Comparison of ENCODE assay signal across 8 cellular contexts in genomic region chr3:62665627-62666433, GRCh38.
DNase-seq lines count a peak whose midpoint lies in the region; ATAC-seq and TF ChIP-seq lines count a peak whose summit lies in the region.

No MANE protein-coding gene starts in this region.

- TF ChIP-seq CTCF in Calu3 (IDR thresholded peaks at IDR 0.05; ENCODE audit: unreplicated experiment), result peak; percentile 59
- peak; percentile 84 for TF ChIP-seq CTCF in glutamatergic neuron (IDR thresholded peaks at IDR 0.05; ENCODE audit: partially characterized antibody, unreplicated experiment)
- TF ChIP-seq CTCF in progenitor cell of endocrine pancreas (IDR thresholded peaks at IDR 0.05; ENCODE audit: unreplicated experiment), result peak; percentile 84
- TF ChIP-seq CTCF in natural killer cell (IDR thresholded peaks at IDR 0.05), result no peak

- CTCF ChIA-PET in Calu3 (lab: Charles Lee), result interaction anchor here (0.6 to 1.2 kb wide), 5 partner anchors 208 to 565 kb away, joined by 3 to 10 read pairs (median 4); no protein-coding TSS in a partner anchor
- CTCF ChIA-PET in activated CD4-positive, alpha-beta memory T cell treated with anti-CD3 and anti-CD28 coated beads for 36 hours (lab: Charles Lee), result interaction anchor here (0.7 to 1.0 kb wide), 3 partner anchors 44 to 566 kb away, joined by 3 read pairs; no protein-coding TSS in a partner anchor

- BruUV-seq in Calu3 (replicated peaks; lab: Mats Ljungman, UMichigan), result no TSS peak

- H3K27ac Mint-ChIP-seq in Calu3 (ENCODE audit: unreplicated experiment) (no peak overlapping the region), glutamatergic neuron (ENCODE audit: unreplicated experiment) (peak overlapping the region; percentile 57), progenitor cell of endocrine pancreas (peak overlapping the region; percentile 59), natural killer cell (no peak overlapping the region)
- no peak overlapping the region for H3K27ac Mint-ChIP-seq in activated CD4-positive, alpha-beta memory T cell treated with anti-CD3 and anti-CD28 coated beads for 36 hours

- intact Hi-C loops in Calu3 (cut with micrococcal nuclease; ENCODE audit: unreplicated experiment), result loop anchor here (1.0 to 10.0 kb wide), 5 partner anchors 207 to 666 kb away; no protein-coding TSS in a partner anchor
- intact Hi-C loops in activated CD4-positive, alpha-beta memory T cell treated with anti-CD3 and anti-CD28 coated beads for 36 hours (cut with micrococcal nuclease), result loop anchor here (5.0 kb wide), 2 partner anchors 561 to 1151 kb away; partner anchors contain the start of gene C3orf49
- intact Hi-C loops in natural killer cell (cut with micrococcal nuclease), result no loop called here

- H3K27me3 Mint-ChIP-seq in Calu3 (ENCODE audit: unreplicated experiment) (peaks cover 70% of the 10 kb centered on the region), glutamatergic neuron (ENCODE audit: unreplicated experiment) (peaks cover 4% of the 10 kb centered on the region), progenitor cell of endocrine pancreas (no peaks in the 10 kb centered on the region), natural killer cell (ENCODE audit: low read depth in 2 of 2) (no peaks in the 10 kb centered on the region)
- H3K27me3 Mint-ChIP-seq in activated CD4-positive, alpha-beta memory T cell treated with anti-CD3 and anti-CD28 coated beads for 36 hours, result peaks cover 1% of the 10 kb centered on the region

- POLR2A ChIA-PET in activated CD4-positive, alpha-beta memory T cell treated with anti-CD3 and anti-CD28 coated beads for 36 hours (lab: Charles Lee), result no interaction called here

- H3K9me3 Mint-ChIP-seq in Calu3 (ENCODE audit: low read depth, unreplicated experiment) (no peaks in the 10 kb centered on the region), glutamatergic neuron (ENCODE audit: unreplicated experiment) (no peaks in the 10 kb centered on the region), progenitor cell of endocrine pancreas (ENCODE audit: low read depth) (no peaks in the 10 kb centered on the region), natural killer cell (peaks cover 2% of the 10 kb centered on the region in 2 donors)
- no peaks in the 10 kb centered on the region for H3K9me3 Mint-ChIP-seq in activated CD4-positive, alpha-beta memory T cell treated with anti-CD3 and anti-CD28 coated beads for 36 hours

- ATAC-seq in GM18858 (IDR thresholded peaks at IDR 0.05; ENCODE audit: unreplicated experiment) (peak; percentile 53), HG02884 (IDR thresholded peaks at IDR 0.05; ENCODE audit: unreplicated experiment) (peak; percentile 92), natural killer cell (no peak)

- no peak overlapping the region for H3K4me3 Mint-ChIP-seq in Calu3 (ENCODE audit: low read depth, unreplicated experiment)
- H3K4me3 Mint-ChIP-seq in activated CD4-positive, alpha-beta memory T cell treated with anti-CD3 and anti-CD28 coated beads for 36 hours, result no peak overlapping the region
- H3K4me3 Mint-ChIP-seq in glutamatergic neuron (ENCODE audit: unreplicated experiment), result no peak overlapping the region
- no peak overlapping the region for H3K4me3 Mint-ChIP-seq in progenitor cell of endocrine pancreas (ENCODE audit: low read depth)
- no peak overlapping the region for H3K4me3 Mint-ChIP-seq in natural killer cell

- H3K4me1 Mint-ChIP-seq in Calu3 (ENCODE audit: low read depth, unreplicated experiment) (no peaks in the 10 kb centered on the region), glutamatergic neuron (ENCODE audit: low read depth, unreplicated experiment) (peaks cover 4% of the 10 kb centered on the region), progenitor cell of endocrine pancreas (ENCODE audit: low read depth) (peaks cover 3% of the 10 kb centered on the region), natural killer cell (no peaks in the 10 kb centered on the region)
- H3K4me1 Mint-ChIP-seq in activated CD4-positive, alpha-beta memory T cell treated with anti-CD3 and anti-CD28 coated beads for 36 hours (ENCODE audit: low read depth), result no peaks in the 10 kb centered on the region

- H3K36me3 Mint-ChIP-seq in Calu3 (ENCODE audit: insufficient read depth, unreplicated experiment) (no peaks in the 10 kb centered on the region), glutamatergic neuron (ENCODE audit: unreplicated experiment) (no peaks in the 10 kb centered on the region), progenitor cell of endocrine pancreas (ENCODE audit: insufficient read depth) (peaks cover 4% of the 10 kb centered on the region), natural killer cell (no peaks in the 10 kb centered on the region)
- no peaks in the 10 kb centered on the region for H3K36me3 Mint-ChIP-seq in activated CD4-positive, alpha-beta memory T cell treated with anti-CD3 and anti-CD28 coated beads for 36 hours

- DNase-seq in Calu3 (peak; percentile 75), NCI-H1930 (lab: John Stamatoyannopoulos, UW) (peak; percentile 7 to 26), glutamatergic neuron (peak; percentile 91), progenitor cell of endocrine pancreas (ENCODE audit: low spot score, unreplicated experiment) (peak; percentile 66), natural killer cell (no peak)
- DNase-seq in activated CD4-positive, alpha-beta memory T cell treated with anti-CD3 and anti-CD28 coated beads for 36 hours, result peak; percentile 52

Comparison
In these comparisons a context has a peak if more than half of its experiments do, and no peak if none do; other contexts are left out.
1. H3K27ac Mint-ChIP-seq: peak in glutamatergic neuron (single experiment) and progenitor cell of endocrine pancreas (single experiment); none in Calu3 (single experiment), activated CD4-positive, alpha-beta memory T cell treated with anti-CD3 and anti-CD28 coated beads for 36 hours (single experiment) and natural killer cell (0 of 2).
2. ATAC-seq: peak in GM18858 (single experiment) and HG02884 (single experiment); none in natural killer cell (0 of 3).